In genomic region chr9:88106492-88106891, GRCh38 we compare ENCODE assay signal across 1 cellular context.
TF ChIP-seq lines count a peak whose summit lies in the region.

No MANE protein-coding gene starts in this region.

TF ChIP-seq in SK-N-SH treated with all-trans-retinoic acid at 6 μM for 48 hours, 23 proteins besides CTCF, POLR2A, EP300 and RAD21 (continued from another document):
- TF ChIP-seq CREB5 (CRISPR knock-in tag; IDR thresholded peaks at IDR 0.05; ENCODE audit: low read depth): no peak
TF ChIP-seq in SK-N-SH treated with all-trans-retinoic acid at 6 μM for 48 hours: peak in this region for 0.
